12 cellular contexts compared by ENCODE assay signal in the genomic region with DNA sequence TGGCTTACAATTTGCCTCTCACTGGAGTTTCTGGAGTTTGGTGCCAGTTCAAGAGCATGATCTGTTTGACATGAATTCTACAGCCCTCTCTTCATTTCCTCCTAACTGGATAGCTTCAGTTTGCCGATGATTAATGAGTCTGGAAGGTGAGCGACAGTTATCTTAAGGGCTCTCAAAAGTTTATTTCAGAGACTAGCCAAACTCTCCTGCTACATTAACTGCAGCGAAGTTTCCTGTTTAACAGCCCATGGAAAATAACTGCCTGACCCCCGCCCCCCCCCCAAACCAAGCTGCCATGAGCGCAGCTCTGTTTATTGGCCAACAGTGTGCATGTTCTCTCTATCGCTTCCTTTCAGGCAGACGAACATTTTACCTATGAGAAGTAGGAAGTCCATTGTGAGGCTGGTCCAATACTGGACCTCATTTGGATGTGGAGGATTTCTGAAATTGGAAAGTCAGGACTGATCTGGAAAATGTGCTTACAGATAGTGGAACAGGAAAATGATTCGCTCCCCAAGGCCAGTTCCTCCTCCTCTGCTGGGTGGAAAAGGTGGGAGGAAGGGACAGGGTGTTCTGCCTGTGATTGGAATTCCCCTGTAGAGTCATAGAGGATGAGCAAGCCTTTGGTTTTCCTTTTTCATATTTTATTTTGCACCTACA.
DNase-seq lines count a peak whose midpoint lies in the region; ATAC-seq and TF ChIP-seq lines count a peak whose summit lies in the region.
"Had no signal": no experiment of that assay in that cellular context is flagged by ENCODE, and none has a peak within 500 bp of the region (broad histone marks: within the 10 kb centered on the region; RNA-seq: fewer than 3 reads in every experiment).

No MANE protein-coding gene starts in this region.

- no peaks in the 10 kb centered on the region for H3K27me3 Mint-ChIP-seq in activated CD4-positive, alpha-beta T cell treated with anti-CD3 and anti-CD28 coated beads, Interleukin-2, amount 10 ng/mL, durations not matched to agents 24 days and 14 days

- TF ChIP-seq EP300 in tibial nerve (IDR thresholded peaks at IDR 0.05) = no peak

- H3K36me3 ChIP-seq in MG63 = no peaks in the 10 kb centered on the region
- no peaks in the 10 kb centered on the region for H3K36me3 ChIP-seq in mucosa of descending colon (ENCODE audit: low read depth)
- H3K36me3 ChIP-seq in tibial nerve = no peaks in the 10 kb centered on the region
- H3K36me3 ChIP-seq: BE2C had no signal

- H3K27ac ChIP-seq in tibial nerve = no peak overlapping the region

- no peak overlapping the region for H3K4me3 ChIP-seq in MG63
- peak overlapping the region; percentile 10 for H3K4me3 ChIP-seq in epithelial cell of proximal tubule (ENCODE audit: low read depth, low read length)
- no peak overlapping the region for H3K4me3 ChIP-seq in mucosa of descending colon
- no peak overlapping the region for H3K4me3 ChIP-seq in tibial nerve

- ATAC-seq in mucosa of descending colon (peak; percentile 35), GM18873 (IDR thresholded peaks at IDR 0.05; ENCODE audit: low FRiP score, unreplicated experiment) (no peak)
- ATAC-seq: activated CD4-positive, CD25-positive, alpha-beta regulatory T cell treated with anti-CD3 and anti-CD28 coated beads, Interleukin-2, amount 50 U/mL, for 24 hours had no signal

- peaks cover 3% of the 10 kb centered on the region for H3K9me3 Mint-ChIP-seq in activated CD4-positive, alpha-beta T cell treated with anti-CD3 and anti-CD28 coated beads, Interleukin-2, amount 10 ng/mL, durations not matched to agents 24 days and 14 days

- no peak overlapping the region for H3K4me3 Mint-ChIP-seq in activated CD4-positive, alpha-beta T cell treated with anti-CD3 and anti-CD28 coated beads, Interleukin-2, amount 10 ng/mL, durations not matched to agents 24 days and 14 days

- TF ChIP-seq POLR2A in tibial nerve (IDR thresholded peaks at IDR 0.05) = no peak

- no peaks in the 10 kb centered on the region for H3K36me3 Mint-ChIP-seq in activated CD4-positive, alpha-beta T cell treated with anti-CD3 and anti-CD28 coated beads, Interleukin-2, amount 10 ng/mL, durations not matched to agents 24 days and 14 days (ENCODE audit: low read depth)

- H3K4me1 ChIP-seq in mucosa of descending colon (ENCODE audit: low read depth) = peaks cover 5% of the 10 kb centered on the region
- H3K4me1 ChIP-seq in tibial nerve = no peaks in the 10 kb centered on the region
- H3K4me1 ChIP-seq: BE2C had no signal

- DNase-seq in ACHN (peak; percentile 37), MG63 (peak; percentile 42), epithelial cell of proximal tubule (ENCODE audit: low read depth) (peak; percentile 74), mucosa of descending colon (no peak), cerebellar nuclear complex (lab: John Stamatoyannopoulos, UW) (no peak), tibial nerve (ENCODE audit: low spot score in 2 of 2) (no peak)
- no peak for DNase-seq in activated CD4-positive, alpha-beta T cell treated with anti-CD3 and anti-CD28 coated beads, Interleukin-2, amount 10 ng/mL, durations not matched to agents 24 days and 14 days
- DNase-seq: activated effector memory CD4-positive, alpha-beta T cell treated with Interleukin-2 at 50 U/mL for 16 hours; BE2C; NCI-H2029 had no signal

- no peaks in the 10 kb centered on the region for H3K27me3 ChIP-seq in MG63
- no peaks in the 10 kb centered on the region for H3K27me3 ChIP-seq in tibial nerve
- H3K27me3 ChIP-seq: BE2C had no signal

- in situ Hi-C loops in ACHN (cut with HindIII; ENCODE audit: low pct_ligation_motif_present, low pct_unique_long_range_greater_than_20kb, low sequenced_read_pairs) = no loop called here

- H3K9me3 ChIP-seq in MG63 (no peaks in the 10 kb centered on the region), mucosa of descending colon (no peaks in the 10 kb centered on the region), tibial nerve (no peaks in the 10 kb centered on the region)
- H3K9me3 ChIP-seq: BE2C had no signal

- H3K4me1 Mint-ChIP-seq in activated CD4-positive, alpha-beta T cell treated with anti-CD3 and anti-CD28 coated beads, Interleukin-2, amount 10 ng/mL, durations not matched to agents 24 days and 14 days = peaks cover 4% of the 10 kb centered on the region

- intact Hi-C loops in mucosa of descending colon (cut with DNase I, micrococcal nuclease) = no loop called here
- intact Hi-C loops in activated CD4-positive, alpha-beta T cell treated with anti-CD3 and anti-CD28 coated beads, Interleukin-2, amount 10 ng/mL, durations not matched to agents 24 days and 14 days (cut with micrococcal nuclease) = no loop called here

- H3K27ac Mint-ChIP-seq in activated CD4-positive, alpha-beta T cell treated with anti-CD3 and anti-CD28 coated beads, Interleukin-2, amount 10 ng/mL, durations not matched to agents 24 days and 14 days = no peak overlapping the region

- no peak for TF ChIP-seq CTCF in epithelial cell of proximal tubule (conservative IDR thresholded peaks at IDR 0.05; ENCODE audit: low read depth, low read length)
- TF ChIP-seq CTCF in mucosa of descending colon (IDR thresholded peaks at IDR 0.05) = no peak
- TF ChIP-seq CTCF in tibial nerve (IDR thresholded peaks at IDR 0.05) = no peak

- WGBS in tibial nerve, 2 donors = 75 to 84% methylated on average over 7 to 8 of the region's 8 CpGs

Comparison
In these comparisons a context has a peak if more than half of its experiments do, and no peak if none do; other contexts are left out.
1. DNase-seq: peak in ACHN (single experiment), MG63 (single experiment) and epithelial cell of proximal tubule (single experiment); none in mucosa of descending colon (0 of 3), cerebellar nuclear complex (0 of 2), tibial nerve (0 of 2) and activated CD4-positive, alpha-beta T cell treated with anti-CD3 and anti-CD28 coated beads, Interleukin-2, amount 10 ng/mL, durations not matched to agents 24 days and 14 days (single experiment).